Comparison of ENCODE assay signal across 9 cellular contexts in the genomic region with DNA sequence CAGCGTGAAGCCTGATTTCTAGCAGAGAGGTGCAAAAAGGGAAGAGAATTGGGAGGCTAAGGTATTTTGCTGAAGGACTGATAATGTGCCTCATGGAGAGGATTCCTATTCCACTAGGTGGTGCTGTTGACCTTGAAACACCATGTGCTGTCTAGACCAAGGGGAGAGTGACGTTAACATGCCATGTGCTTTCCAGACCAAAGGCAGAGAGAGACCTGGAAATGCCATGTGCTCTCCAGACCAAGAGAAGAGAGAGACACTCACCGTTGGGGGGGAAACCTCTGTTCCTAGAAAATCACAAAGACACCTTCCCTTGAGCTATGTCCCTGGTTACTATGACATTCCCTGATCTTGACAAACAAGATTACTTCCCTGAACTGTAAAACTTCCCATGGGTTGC.
DNase-seq lines count a peak whose midpoint lies in the region; ATAC-seq and TF ChIP-seq lines count a peak whose summit lies in the region.
"Had no signal": no experiment of that assay in that cellular context is flagged by ENCODE, and none has a peak within 500 bp of the region (broad histone marks: within the 10 kb centered on the region; RNA-seq: fewer than 3 reads in every experiment).

No MANE protein-coding gene starts in this region.

- no peak overlapping the region for H3K4me3 ChIP-seq in OCI-LY1 (ENCODE audit: low read depth, low read length, poor library complexity, severe bottlenecking)
- H3K4me3 ChIP-seq in epithelial cell of proximal tubule (ENCODE audit: low read depth, low read length) = no peak overlapping the region

- H3K79me2 ChIP-seq in OCI-LY1 (ENCODE audit: insufficient read depth, low read length) = no peaks in the 10 kb centered on the region

- TF ChIP-seq CTCF in OCI-LY1 (IDR thresholded peaks at IDR 0.05; ENCODE audit: low read length) = peak; percentile 77
- TF ChIP-seq CTCF in epithelial cell of proximal tubule (conservative IDR thresholded peaks at IDR 0.05; ENCODE audit: low read depth, low read length) = peak; percentile 65

- no peaks in the 10 kb centered on the region for H3K36me3 ChIP-seq in OCI-LY1 (ENCODE audit: insufficient read depth, low read length)

- no peaks in the 10 kb centered on the region for H3K4me1 Mint-ChIP-seq in activated CD4-positive, alpha-beta T cell treated with anti-CD3 and anti-CD28 coated beads, Interleukin-2, amount 10 ng/mL, durations not matched to agents 24 days and 14 days
- H3K4me1 Mint-ChIP-seq in activated naive CD8-positive, alpha-beta T cell treated with anti-CD3 and anti-CD28 coated beads, Interleukin-2, amount 50 U/mL, for 24 hours = no peaks in the 10 kb centered on the region
- H3K4me1 Mint-ChIP-seq: activated naive CD8-positive, alpha-beta T cell treated with anti-CD3 and anti-CD28 coated beads, Interleukin-2, amount 10 ng/mL, durations not matched to agents 7 days and 5 days had no signal

- no peak overlapping the region for H3K4me2 ChIP-seq in OCI-LY1 (ENCODE audit: low read length)

- no peaks in the 10 kb centered on the region for H3K36me3 Mint-ChIP-seq in activated CD4-positive, alpha-beta T cell treated with anti-CD3 and anti-CD28 coated beads, Interleukin-2, amount 10 ng/mL, durations not matched to agents 24 days and 14 days (ENCODE audit: low read depth)
- no peaks in the 10 kb centered on the region for H3K36me3 Mint-ChIP-seq in activated naive CD8-positive, alpha-beta T cell treated with anti-CD3 and anti-CD28 coated beads, Interleukin-2, amount 50 U/mL, for 24 hours (ENCODE audit: low read depth)
- H3K36me3 Mint-ChIP-seq: activated naive CD8-positive, alpha-beta T cell treated with anti-CD3 and anti-CD28 coated beads, Interleukin-2, amount 10 ng/mL, durations not matched to agents 7 days and 5 days had no signal

- H3K27me3 ChIP-seq in OCI-LY1 (ENCODE audit: insufficient read depth, low read length) = no peaks in the 10 kb centered on the region

- no peak overlapping the region for H2AFZ ChIP-seq in OCI-LY1 (ENCODE audit: low read length)

- H4K20me1 ChIP-seq in OCI-LY1 (ENCODE audit: insufficient read depth, low read length) = no peaks in the 10 kb centered on the region

- no peaks in the 10 kb centered on the region for H3F3A ChIP-seq in OCI-LY1 (ENCODE audit: insufficient read depth, low read length)

- no peak overlapping the region for H3K27ac ChIP-seq in OCI-LY1 (ENCODE audit: low read depth, low read length, poor library complexity, severe bottlenecking)

- intact Hi-C loops in activated CD4-positive, alpha-beta T cell treated with anti-CD3 and anti-CD28 coated beads, Interleukin-2, amount 10 ng/mL, durations not matched to agents 24 days and 14 days (cut with micrococcal nuclease) = loop anchor here (2.0 kb wide), 1 partner anchor 363 kb away; no protein-coding TSS in a partner anchor

- no peak overlapping the region for H3K9ac ChIP-seq in OCI-LY1 (ENCODE audit: low read length)

- no peak overlapping the region for H3K4me3 Mint-ChIP-seq in activated CD4-positive, alpha-beta T cell treated with anti-CD3 and anti-CD28 coated beads, Interleukin-2, amount 10 ng/mL, durations not matched to agents 24 days and 14 days
- H3K4me3 Mint-ChIP-seq in activated naive CD8-positive, alpha-beta T cell treated with anti-CD3 and anti-CD28 coated beads, Interleukin-2, amount 50 U/mL, for 24 hours = no peak overlapping the region
- H3K4me3 Mint-ChIP-seq: activated naive CD8-positive, alpha-beta T cell treated with anti-CD3 and anti-CD28 coated beads, Interleukin-2, amount 10 ng/mL, durations not matched to agents 7 days and 5 days had no signal

- H3K27ac Mint-ChIP-seq in activated CD4-positive, alpha-beta T cell treated with anti-CD3 and anti-CD28 coated beads, Interleukin-2, amount 10 ng/mL, durations not matched to agents 24 days and 14 days = no peak overlapping the region
- H3K27ac Mint-ChIP-seq in activated naive CD8-positive, alpha-beta T cell treated with anti-CD3 and anti-CD28 coated beads, Interleukin-2, amount 50 U/mL, for 24 hours = no peak overlapping the region
- H3K27ac Mint-ChIP-seq: activated naive CD8-positive, alpha-beta T cell treated with anti-CD3 and anti-CD28 coated beads, Interleukin-2, amount 10 ng/mL, durations not matched to agents 7 days and 5 days had no signal

- ATAC-seq in activated naive CD8-positive, alpha-beta T cell treated with anti-CD3 and anti-CD28 coated beads, Interleukin-2, amount 50 U/mL, for 24 hours = no peak

- peaks cover 3% of the 10 kb centered on the region for H3K9me3 Mint-ChIP-seq in activated CD4-positive, alpha-beta T cell treated with anti-CD3 and anti-CD28 coated beads, Interleukin-2, amount 10 ng/mL, durations not matched to agents 24 days and 14 days
- peaks cover 16% of the 10 kb centered on the region for H3K9me3 Mint-ChIP-seq in activated naive CD8-positive, alpha-beta T cell treated with anti-CD3 and anti-CD28 coated beads, Interleukin-2, amount 50 U/mL, for 24 hours

- H3K9me2 ChIP-seq in OCI-LY1 (ENCODE audit: low read depth, low read length) = no peaks in the 10 kb centered on the region

- DNase-seq in activated CD4-positive, alpha-beta T cell treated with anti-CD3 and anti-CD28 coated beads for 48 hours = peak; percentile 5
- DNase-seq in activated CD4-positive, alpha-beta T cell treated with anti-CD3 and anti-CD28 coated beads, Interleukin-2, amount 10 ng/mL, durations not matched to agents 24 days and 14 days = no peak
- DNase-seq in HPDE6-E6E7 (ENCODE audit: extremely low spot score) (peak; percentile 12), epithelial cell of proximal tubule (ENCODE audit: low read depth) (peak; percentile 1), pons (ENCODE audit: low spot score) (peak; percentile 56), T-helper 9 cell (no peak)
- DNase-seq in activated naive CD8-positive, alpha-beta T cell treated with anti-CD3 and anti-CD28 coated beads, Interleukin-2, amount 50 U/mL, for 24 hours = no peak
- DNase-seq: activated naive CD8-positive, alpha-beta T cell treated with anti-CD3 and anti-CD28 coated beads, Interleukin-2, amount 10 ng/mL, durations not matched to agents 7 days and 5 days had no signal

- no peaks in the 10 kb centered on the region for H3K9me3 ChIP-seq in OCI-LY1 (ENCODE audit: low read length)

- H3K27me3 Mint-ChIP-seq in activated CD4-positive, alpha-beta T cell treated with anti-CD3 and anti-CD28 coated beads, Interleukin-2, amount 10 ng/mL, durations not matched to agents 24 days and 14 days = no peaks in the 10 kb centered on the region
- H3K27me3 Mint-ChIP-seq in activated naive CD8-positive, alpha-beta T cell treated with anti-CD3 and anti-CD28 coated beads, Interleukin-2, amount 50 U/mL, for 24 hours = no peaks in the 10 kb centered on the region
- H3K27me3 Mint-ChIP-seq: activated naive CD8-positive, alpha-beta T cell treated with anti-CD3 and anti-CD28 coated beads, Interleukin-2, amount 10 ng/mL, durations not matched to agents 7 days and 5 days had no signal

- no peaks in the 10 kb centered on the region for H3K4me1 ChIP-seq in OCI-LY1 (ENCODE audit: insufficient read depth, low read length, severe bottlenecking)

Comparison
In these comparisons a context has a peak if more than half of its experiments do, and no peak if none do; other contexts are left out.
1. DNase-seq: peak in activated CD4-positive, alpha-beta T cell treated with anti-CD3 and anti-CD28 coated beads for 48 hours (single experiment), HPDE6-E6E7 (single experiment), epithelial cell of proximal tubule (single experiment) and pons (single experiment); none in activated CD4-positive, alpha-beta T cell treated with anti-CD3 and anti-CD28 coated beads, Interleukin-2, amount 10 ng/mL, durations not matched to agents 24 days and 14 days (single experiment), activated naive CD8-positive, alpha-beta T cell treated with anti-CD3 and anti-CD28 coated beads, Interleukin-2, amount 50 U/mL, for 24 hours (single experiment) and T-helper 9 cell (single experiment).